ENCODE assay signal across 28 cellular contexts in the genomic region with DNA sequence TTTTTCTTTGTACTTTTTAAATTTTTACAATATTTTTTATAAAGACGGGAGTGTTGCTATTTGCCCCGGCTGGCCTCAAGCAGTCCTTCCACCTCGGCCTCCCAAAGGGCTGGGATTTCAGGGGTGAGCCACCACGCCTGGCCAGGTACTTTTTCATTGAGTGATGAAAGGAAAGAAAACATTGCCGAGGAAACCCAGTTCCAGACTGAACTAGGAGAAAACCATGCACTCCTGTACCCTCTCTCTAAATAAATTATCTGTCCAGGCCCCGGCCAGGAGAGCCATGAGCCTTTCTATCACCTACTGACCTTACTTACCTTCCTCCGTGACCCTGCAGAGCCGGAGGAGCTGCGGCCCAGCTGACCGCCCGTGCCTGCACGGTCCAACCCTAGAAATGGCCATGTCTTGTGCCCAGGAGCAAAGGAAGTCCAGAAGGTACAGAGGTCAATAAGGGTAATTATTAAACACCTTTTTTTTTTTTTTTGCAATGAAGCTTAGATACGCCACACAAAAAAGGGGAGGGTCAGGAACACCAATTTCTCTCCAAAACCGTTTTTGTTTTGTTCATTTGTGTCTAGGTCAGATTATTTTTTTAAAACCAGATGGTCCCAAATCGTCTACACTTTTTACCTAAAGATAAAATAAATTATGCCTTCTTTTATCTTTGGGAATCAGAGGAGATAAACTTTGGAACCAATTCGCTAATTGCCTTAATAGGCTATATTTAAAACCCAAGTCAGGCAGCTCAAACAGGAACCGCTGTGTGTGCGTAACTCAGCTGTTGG. TPM values are rescaled to one million over a fixed set of nuclear protein-coding genes. Genes with fewer than 3 reads are reported as not detected.
DNase-seq lines count a peak whose midpoint lies in the region; ATAC-seq and TF ChIP-seq lines count a peak whose summit lies in the region.
"Had no signal": no experiment of that assay in that cellular context is flagged by ENCODE, and none has a peak within 500 bp of the region (broad histone marks: within the 10 kb centered on the region; RNA-seq: fewer than 3 reads in every experiment).

A gene (minus strand): TSS at position 399 of the 785 bp plus-strand sequence. CDS start 1,233 bp downstream, outside the sequence.

- no peaks in the 10 kb centered on the region for H3K27me3 Mint-ChIP-seq in T-helper 17 cell
- H3K27me3 Mint-ChIP-seq: activated CD4-positive, alpha-beta T cell treated with anti-CD3 and anti-CD28 coated beads for 36 hours; stimulated activated naive CD8-positive, alpha-beta T cell treated with anti-CD3 and anti-CD28 coated beads, Interleukin-15, amount 100 ng/mL, for 72 hours had no signal

- H3K27me3 ChIP-seq in right lobe of liver: no peaks in the 10 kb centered on the region
- H3K27me3 ChIP-seq: dorsolateral prefrontal cortex, thyroid gland had no signal

- peak within 1 kb of the TSS; percentile 25 to 56 (median 53) for H3K4me3 ChIP-seq in right lobe of liver
- H3K4me3 ChIP-seq: dorsolateral prefrontal cortex, lung, prostate gland, thyroid gland had no signal

- peak within 1 kb of the TSS; percentile 34 for H3K27ac Mint-ChIP-seq in T-helper 17 cell
- H3K27ac Mint-ChIP-seq: activated CD4-positive, alpha-beta T cell treated with anti-CD3 and anti-CD28 coated beads for 36 hours; stimulated activated naive CD8-positive, alpha-beta T cell treated with anti-CD3 and anti-CD28 coated beads, Interleukin-15, amount 100 ng/mL, for 72 hours had no signal

- H3K4me1 Mint-ChIP-seq in T-helper 17 cell: peaks cover 2% of the 10 kb centered on the region
- H3K4me1 Mint-ChIP-seq: neural crest cell; stimulated activated naive CD8-positive, alpha-beta T cell treated with anti-CD3 and anti-CD28 coated beads, Interleukin-15, amount 100 ng/mL, for 72 hours had no signal

- TF ChIP-seq CTCF in right lobe of liver (IDR thresholded peaks at IDR 0.05): no peak

- 18% methylated on average over 18 of the region's 18 CpGs for WGBS in right lobe of liver (ENCODE audit: insufficient coverage, low coverage, low lambda C conversion rate, missing lambda C conversion rate)

- no peak within 1 kb of the TSS for H3K4me3 Mint-ChIP-seq in T-helper 17 cell
- H3K4me3 Mint-ChIP-seq: activated CD4-positive, alpha-beta T cell treated with anti-CD3 and anti-CD28 coated beads for 36 hours; CD4-positive, CD25-positive, alpha-beta regulatory T cell; neural crest cell; stimulated activated naive CD8-positive, alpha-beta T cell treated with anti-CD3 and anti-CD28 coated beads, Interleukin-15, amount 100 ng/mL, for 72 hours had no signal

- H3K9me3 ChIP-seq in T-helper 17 cell (ENCODE audit: control insufficient read depth, low read length, poor library complexity, severe bottlenecking) (no peaks in the 10 kb centered on the region), right lobe of liver (no peaks in the 10 kb centered on the region)
- H3K9me3 ChIP-seq: prostate gland, thyroid gland had no signal

- H3K36me3 ChIP-seq in right lobe of liver: peaks cover 0 to 2% (median under 1%) of the 10 kb centered on the region in 4 donors
- H3K36me3 ChIP-seq: prostate gland, thyroid gland had no signal

- H3K36me3 Mint-ChIP-seq in T-helper 17 cell (ENCODE audit: low read depth): no peaks in the 10 kb centered on the region
- H3K36me3 Mint-ChIP-seq: CD4-positive, CD25-positive, alpha-beta regulatory T cell had no signal

- no peak for ATAC-seq in T-helper 17 cell
- ATAC-seq in right lobe of liver: peak; percentile 86 to 91 (median 90)
- ATAC-seq in GM18498 (IDR thresholded peaks at IDR 0.05; ENCODE audit: unreplicated experiment): no peak
- no peak for ATAC-seq in GM21390 (IDR thresholded peaks at IDR 0.05; ENCODE audit: unreplicated experiment)
- no peak for ATAC-seq in stimulated activated naive CD8-positive, alpha-beta T cell treated with anti-CD3 and anti-CD28 coated beads, Interleukin-15, Interleukin-2, amounts not matched to agents 100 U/mL and 50 U/mL, for 24 hours
- ATAC-seq: activated CD4-positive, alpha-beta T cell treated with anti-CD3 and anti-CD28 coated beads for 36 hours; PC-3; Right ventricle myocardium inferior; SK-N-SH treated with all-trans-retinoic acid at 6 μM for 48 hours; stimulated activated naive CD8-positive, alpha-beta T cell treated with anti-CD3 and anti-CD28 coated beads, Interleukin-15, amount 100 ng/mL, for 72 hours had no signal

- intact Hi-C loops in right lobe of liver (cut with DNase I): no loop called here
- intact Hi-C loops in posterior vena cava (cut with DNase I): no loop called here

- H3K27ac ChIP-seq in right lobe of liver: peak within 1 kb of the TSS; percentile 64 to 89 (median 82)
- H3K27ac ChIP-seq: dorsolateral prefrontal cortex, prostate gland, thyroid gland had no signal

- peaks cover 0 to 13% (median 5%) of the 10 kb centered on the region in 4 donors for H3K4me1 ChIP-seq in right lobe of liver
- H3K4me1 ChIP-seq: prostate gland, thyroid gland had no signal

- peak; percentile 59 for TF ChIP-seq POLR2A in right lobe of liver (IDR thresholded peaks at IDR 0.05)

- peak; percentile 72 for DNase-seq in DMS53 (lab: John Stamatoyannopoulos, UW)
- no peak for DNase-seq in T-helper 17 cell
- DNase-seq in right lobe of liver: peak; percentile 48 to 83 (median 82)
- peak; percentile 30 for DNase-seq in posterior vena cava (ENCODE audit: low spot score)
- DNase-seq in NCI-H1105 treated with DMSO at 0.1 percent for 48 hours (lab: John Stamatoyannopoulos, UW): no peak
- no peak for DNase-seq in stimulated activated naive CD8-positive, alpha-beta T cell treated with anti-CD3 and anti-CD28 coated beads, Interleukin-15, Interleukin-2, amounts not matched to agents 100 U/mL and 50 U/mL, for 24 hours
- DNase-seq: activated CD4-positive, alpha-beta T cell treated with anti-CD3 and anti-CD28 coated beads for 36 hours; activated gamma-delta T cell; activated T-cell treated with anti-CD3 and anti-CD28 coated beads, Interleukin-2, amount 50 U/mL, for 1 hour; CD4-positive, CD25-positive, alpha-beta regulatory T cell; central memory CD4-positive, alpha-beta T cell; HCEC 1CT; Karpas-422; NCI-H1048; NCI-H1930; NCI-H524 treated with DMSO at 0.1 percent for 48 hours; PC-3; stimulated activated naive CD8-positive, alpha-beta T cell treated with anti-CD3 and anti-CD28 coated beads, Interleukin-15, amount 100 ng/mL, for 72 hours; thyroid gland had no signal

RNA-seq across cellular contexts. Expression of the gene that starts here (rescaled TPM):
- total RNA-seq in T-helper 17 cell (under 1 TPM in 1 of 2 donors, not detected in 1; 0.30 TPM), right lobe of liver (10 to 100 TPM; 10.4 to 15.5 (median 13.5) TPM), posterior vena cava (under 1 TPM in 1 of 2 donors, not detected in 1; 0.28 TPM)
- total RNA-seq: endothelial cell of umbilical vein, PC-3 had no signal

Comparison
In these comparisons a context has a peak if more than half of its experiments do, and no peak if none do; other contexts are left out.
1. RNA of the gene that starts here (total RNA-seq): 10.4 to 15.5 TPM in right lobe of liver; 0.30 TPM in T-helper 17 cell and 0.28 TPM in posterior vena cava; every median in the first group is over 4 times any median in the second.
2. Peak in DNase-seq in posterior vena cava; RNA of the gene not detected or under 1 TPM.
3. DNase-seq: peak in DMS53 (single experiment) and right lobe of liver (3 of 3); none in T-helper 17 cell (0 of 3), NCI-H1105 treated with DMSO at 0.1 percent for 48 hours (single experiment) and stimulated activated naive CD8-positive, alpha-beta T cell treated with anti-CD3 and anti-CD28 coated beads, Interleukin-15, Interleukin-2, amounts not matched to agents 100 U/mL and 50 U/mL, for 24 hours (single experiment).
4. ATAC-seq: peak in right lobe of liver (4 of 4); none in T-helper 17 cell (single experiment), GM18498 (single experiment), GM21390 (single experiment) and stimulated activated naive CD8-positive, alpha-beta T cell treated with anti-CD3 and anti-CD28 coated beads, Interleukin-15, Interleukin-2, amounts not matched to agents 100 U/mL and 50 U/mL, for 24 hours (single experiment).